Comparison of ENCODE assay signal across 8 cellular contexts in the genomic region with DNA sequence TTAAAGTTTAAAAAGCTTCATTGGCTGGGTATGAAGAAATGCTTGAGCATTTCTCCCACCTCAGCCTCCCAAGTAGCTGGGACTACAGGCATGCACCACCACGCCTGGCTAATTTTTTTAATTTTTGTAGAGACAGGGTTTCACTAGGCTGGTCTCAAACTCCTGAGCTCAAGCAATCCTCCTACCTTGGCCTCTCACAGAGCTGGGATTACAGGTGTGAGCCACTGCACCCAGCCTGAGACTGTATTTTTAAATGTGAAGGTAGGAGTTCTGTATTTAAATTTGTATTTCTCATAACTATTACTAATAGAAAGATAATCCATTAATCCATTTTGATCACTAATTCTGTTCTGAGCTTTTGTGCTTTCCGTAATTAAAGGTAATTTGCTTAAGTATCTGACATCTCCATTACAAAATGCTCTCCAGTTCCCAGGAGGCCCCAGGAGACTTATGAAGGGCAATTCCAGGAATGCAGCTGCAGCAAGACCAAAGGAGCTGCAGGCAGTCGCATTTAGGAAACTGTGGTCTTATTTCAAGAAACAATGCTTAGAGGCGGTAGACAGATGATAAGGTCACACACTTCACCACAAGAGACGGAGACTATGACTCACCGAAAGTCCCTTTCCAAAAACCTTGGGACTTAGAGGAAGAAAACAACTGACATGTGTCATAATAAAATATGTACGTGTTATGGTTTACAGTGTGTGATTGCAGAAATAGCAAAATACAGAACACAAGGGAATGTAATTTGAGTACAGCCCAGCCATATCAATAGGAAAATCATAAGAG. TPM values are rescaled to one million over a fixed set of nuclear protein-coding genes. Genes with fewer than 3 reads are reported as not detected.
DNase-seq lines count a peak whose midpoint lies in the region; TF ChIP-seq lines count a peak whose summit lies in the region.

No MANE protein-coding gene starts in this region.

- H3K4me3 Mint-ChIP-seq in endothelial cell (ENCODE audit: unreplicated experiment) = no peak overlapping the region
- no peak overlapping the region for H3K4me3 Mint-ChIP-seq in osteocyte (ENCODE audit: unreplicated experiment)

- peak; percentile 57 for DNase-seq in GM13976 (ENCODE audit: low spot score)
- DNase-seq in HAP-1 (ENCODE audit: low spot score in 2 of 2) = peak; percentile 78 to 87
- DNase-seq in LHCN-M2 (ENCODE audit: low read depth) = peak; percentile 99
- DNase-seq in activated CD4-positive, alpha-beta T cell treated with anti-CD3 and anti-CD28 coated beads for 24 hours (ENCODE audit: low read depth in 2 of 2) = peak; percentile 19 to 43
- DNase-seq in endothelial cell (ENCODE audit: low spot score) = peak; percentile 14
- no peak for DNase-seq in osteocyte (ENCODE audit: extremely low spot score, unreplicated experiment)
- no peak for DNase-seq in SK-N-DZ (ENCODE audit: low spot score)
- no peak for DNase-seq in G401 (ENCODE audit: low spot score)

- H3K4me1 Mint-ChIP-seq in endothelial cell (ENCODE audit: unreplicated experiment) = peaks cover 5% of the 10 kb centered on the region
- H3K4me1 Mint-ChIP-seq in osteocyte (ENCODE audit: unreplicated experiment) = peaks cover 22% of the 10 kb centered on the region

- H3K36me3 Mint-ChIP-seq in endothelial cell (ENCODE audit: low read depth, unreplicated experiment) = peaks cover 3% of the 10 kb centered on the region
- H3K36me3 Mint-ChIP-seq in osteocyte (ENCODE audit: unreplicated experiment) = no peaks in the 10 kb centered on the region

- H3K9me3 Mint-ChIP-seq in endothelial cell (ENCODE audit: unreplicated experiment) = no peaks in the 10 kb centered on the region
- H3K9me3 Mint-ChIP-seq in osteocyte (ENCODE audit: unreplicated experiment) = no peaks in the 10 kb centered on the region

- H3K27me3 ChIP-seq in HAP-1 (ENCODE audit: low read depth) = no peaks in the 10 kb centered on the region

- H3K4me3 ChIP-seq in HAP-1 = no peak overlapping the region

- TF ChIP-seq CTCF in GM13976 (IDR thresholded peaks at IDR 0.05; ENCODE audit: borderline replicate concordance, control extremely low read depth, extremely low read depth, insufficient read depth, missing control alignments) = no peak
- TF ChIP-seq CTCF in endothelial cell (IDR thresholded peaks at IDR 0.05; ENCODE audit: unreplicated experiment) = no peak
- TF ChIP-seq CTCF in osteocyte (IDR thresholded peaks at IDR 0.05) = no peak

- peaks cover 2% of the 10 kb centered on the region for H3K27me3 Mint-ChIP-seq in endothelial cell (ENCODE audit: unreplicated experiment)
- H3K27me3 Mint-ChIP-seq in osteocyte (ENCODE audit: unreplicated experiment) = no peaks in the 10 kb centered on the region

- in situ Hi-C loops in GM13976 (cut with MboI; ENCODE audit: low sequenced_read_pairs, unreplicated experiment) = loop anchor here (25.0 kb wide), 1 partner anchor 473 kb away; no protein-coding TSS in a partner anchor
- in situ Hi-C loops in HAP-1 (cut with MboI; ENCODE audit: low sequenced_read_pairs) = loop anchor here (25.0 kb wide), 1 partner anchor 473 kb away; no protein-coding TSS in a partner anchor
- in situ Hi-C loops in G401 (cut with HindIII; ENCODE audit: low sequenced_read_pairs) = no loop called here

- peaks cover 6% of the 10 kb centered on the region for H3K4me1 ChIP-seq in HAP-1

- no peaks in the 10 kb centered on the region for H3K36me3 ChIP-seq in HAP-1 (replicated peaks)

- H3K27ac Mint-ChIP-seq in endothelial cell (ENCODE audit: unreplicated experiment) (peak overlapping the region; percentile 91), osteocyte (ENCODE audit: unreplicated experiment) (peak overlapping the region; percentile 50)

- no peaks in the 10 kb centered on the region for H3K9me3 ChIP-seq in HAP-1

RNA-seq across cellular contexts. Expression of a gene that starts 23.3 kb away (rescaled TPM):
- total RNA-seq in LHCN-M2 (2014; rRNA removed) (30.8 and 32.6 TPM in 2 replicates), endothelial cell (ENCODE audit: unreplicated experiment) (13.4 TPM), osteocyte (19.1 and 19.3 TPM in 2 replicates)
- polyA plus RNA-seq in LHCN-M2 (2012) = 22.8 TPM
- polyA plus RNA-seq in SK-N-DZ (2014; cell fraction: cytosol; rRNA removed) = 79.7 and 95.5 TPM in 2 replicates
- polyA plus RNA-seq in SK-N-DZ (2014; cell fraction: nucleus; rRNA removed) = 74.1 and 95.1 TPM in 2 replicates
- total RNA-seq in G401 (2014; rRNA removed; shearing (Covaris generic)) = 36.8 and 42.2 TPM in 2 replicates

RNA-seq across cellular contexts. Expression of a gene that starts 33.9 kb away (rescaled TPM):
- total RNA-seq in LHCN-M2 (2014; rRNA removed) (17.0 and 18.3 TPM in 2 replicates), endothelial cell (ENCODE audit: unreplicated experiment) (202 TPM), osteocyte (30.5 and 34.3 TPM in 2 replicates)
- 49.9 TPM for polyA plus RNA-seq in LHCN-M2 (2012)
- 22.3 and 23.3 TPM in 2 replicates for polyA plus RNA-seq in SK-N-DZ (2014; cell fraction: cytosol; rRNA removed)
- 10.6 and 11.1 TPM in 2 replicates for polyA plus RNA-seq in SK-N-DZ (2014; cell fraction: nucleus; rRNA removed)
- total RNA-seq in G401 (2014; rRNA removed; shearing (Covaris generic)) = 34.7 and 39.8 TPM in 2 replicates

Comparison
In these comparisons a context has a peak if more than half of its experiments do, and no peak if none do; other contexts are left out.
1. DNase-seq: peak in GM13976 (single experiment), HAP-1 (2 of 2), LHCN-M2 (single experiment), activated CD4-positive, alpha-beta T cell treated with anti-CD3 and anti-CD28 coated beads for 24 hours (2 of 2) and endothelial cell (single experiment); none in osteocyte (single experiment), SK-N-DZ (single experiment) and G401 (single experiment).